20 cellular contexts compared by ENCODE assay signal in genomic region chr17:80503921-80504320, GRCh38. TPM values are rescaled to one million over a fixed set of nuclear protein-coding genes. Genes with fewer than 3 reads are reported as not detected.
DNase-seq lines count a peak whose midpoint lies in the region; ATAC-seq, FAIRE-seq and TF ChIP-seq lines count a peak whose summit lies in the region.
"Had no signal": no experiment of that assay in that cellular context is flagged by ENCODE, and none has a peak within 500 bp of the region (broad histone marks: within the 10 kb centered on the region; RNA-seq: fewer than 3 reads in every experiment).

No MANE protein-coding gene starts in this region.

- no peak for TF ChIP-seq RAD21 in A549 (conservative IDR thresholded peaks at IDR 0.05 in 1 of 2, IDR thresholded peaks at IDR 0.05 in 1 of 2)

- POLR2A ChIA-PET in A549 (lab: Yijun Ruan, JAX) (no interaction called here), WTC11 (lab: Charles Lee) (no interaction called here)

- H3K27ac Mint-ChIP-seq in astrocyte (ENCODE audit: unreplicated experiment), result no peak overlapping the region
- H3K27ac Mint-ChIP-seq in glutamatergic neuron (ENCODE audit: unreplicated experiment), result no peak overlapping the region
- H3K27ac Mint-ChIP-seq in WTC11, result no peak overlapping the region
- H3K27ac Mint-ChIP-seq: CD4-positive, alpha-beta memory T cell had no signal

- no peaks in the 10 kb centered on the region for H3K9me3 Mint-ChIP-seq in astrocyte (ENCODE audit: unreplicated experiment)
- peaks cover 4% of the 10 kb centered on the region for H3K9me3 Mint-ChIP-seq in glutamatergic neuron (ENCODE audit: unreplicated experiment)
- H3K9me3 Mint-ChIP-seq in WTC11, result no peaks in the 10 kb centered on the region

- peak overlapping the region; percentile 33 for H3K9ac ChIP-seq in astrocyte (ENCODE audit: low read length)

- H3K4me1 ChIP-seq in A549 (peaks cover 50% of the 10 kb centered on the region), astrocyte (ENCODE audit: insufficient read depth, low read length) (peaks cover 24% of the 10 kb centered on the region)
- H3K4me1 ChIP-seq: HAP-1 had no signal

- no peak for TF ChIP-seq POLR2A in A549 (IDR thresholded peaks at IDR 0.05; ENCODE audit: low read length)
- TF ChIP-seq POLR2A in H54 (IDR thresholded peaks at IDR 0.05; ENCODE audit: low read depth, low read length), result no peak

- no peak for TF ChIP-seq CTCF in A549 (IDR thresholded peaks at IDR 0.05)
- no peak for TF ChIP-seq CTCF in astrocyte (IDR thresholded peaks at IDR 0.05; ENCODE audit: insufficient read depth, low read depth, low read length)
- no peak for TF ChIP-seq CTCF in glutamatergic neuron (IDR thresholded peaks at IDR 0.05; ENCODE audit: partially characterized antibody, unreplicated experiment)
- no peak for TF ChIP-seq CTCF in WTC11 (IDR thresholded peaks at IDR 0.05)

- no peaks in the 10 kb centered on the region for H4K20me1 ChIP-seq in astrocyte (ENCODE audit: insufficient read depth, low read length)

- H3K36me3 ChIP-seq in astrocyte (ENCODE audit: insufficient read depth, low read length), result no peaks in the 10 kb centered on the region
- H3K36me3 ChIP-seq: HAP-1 had no signal

- H3K4me3 Mint-ChIP-seq in astrocyte (ENCODE audit: unreplicated experiment) (no peak overlapping the region), glutamatergic neuron (ENCODE audit: unreplicated experiment) (peak overlapping the region; percentile 36), WTC11 (no peak overlapping the region)
- H3K4me3 Mint-ChIP-seq: CD4-positive, alpha-beta memory T cell had no signal

- peak overlapping the region; percentile 83 to 85 for H3K27ac ChIP-seq in A549
- no peak overlapping the region for H3K27ac ChIP-seq in astrocyte (ENCODE audit: low read depth, low read length)

- ATAC-seq in A549 (no peak), GM21717 (IDR thresholded peaks at IDR 0.05; ENCODE audit: unreplicated experiment) (no peak), WTC11 (no peak)

- H3K79me2 ChIP-seq in astrocyte (ENCODE audit: insufficient read depth, low read length), result no peaks in the 10 kb centered on the region

- H3K4me1 Mint-ChIP-seq in astrocyte (ENCODE audit: low read depth, unreplicated experiment) (peaks cover 13% of the 10 kb centered on the region), glutamatergic neuron (ENCODE audit: low read depth, unreplicated experiment) (peaks cover 18% of the 10 kb centered on the region), WTC11 (peaks cover 4% of the 10 kb centered on the region)
- H3K4me1 Mint-ChIP-seq: CD4-positive, alpha-beta memory T cell had no signal

- DNase-seq in A549 (ENCODE audit: low read depth in 1 of 2, low spot score in 1 of 2), result no peak
- no peak for DNase-seq in HTR-8/SVneo (ENCODE audit: insufficient read length, low spot score)
- DNase-seq in astrocyte (ENCODE audit: low read depth), result no peak
- no peak for DNase-seq in glutamatergic neuron
- no peak for DNase-seq in stimulated activated CD4-positive, alpha-beta T cell treated with anti-CD3 and anti-CD28 coated beads, Interleukin-4, amount 100 ng/mL, for 4 hours
- DNase-seq in WTC11 (ENCODE audit: low spot score), result no peak
- DNase-seq in H54 (ENCODE audit: insufficient read length, low spot score), result no peak
- DNase-seq: 8988T; C1 segment of cervical spinal cord; Calu3; CD4-positive, alpha-beta memory T cell; COR-L47; DMS53; DMS79 treated with DMSO at 0.1 percent for 48 hours; GF-D8 had no signal

- H2AFZ ChIP-seq in astrocyte (ENCODE audit: low read depth, low read length), result no peak overlapping the region
- H2AFZ ChIP-seq: GM23248 had no signal

- CTCF ChIA-PET in A549 (lab: Yijun Ruan, JAX) (interaction anchor here (0.6 to 2.6 kb wide), 5 partner anchors 25 to 1700 kb away, joined by 3 to 12 read pairs (median 6); partner anchors contain the start of gene NPTX1), WTC11 (lab: Charles Lee) (no interaction called here)

- H3K9me3 ChIP-seq in A549 (no peaks in the 10 kb centered on the region), astrocyte (ENCODE audit: insufficient read depth, low read depth, low read length) (no peaks in the 10 kb centered on the region)
- H3K9me3 ChIP-seq: HAP-1 had no signal

- peaks cover 2% of the 10 kb centered on the region for H3K27me3 ChIP-seq in astrocyte (ENCODE audit: insufficient read depth, low read length)

- no peaks in the 10 kb centered on the region for H3K36me3 Mint-ChIP-seq in astrocyte (ENCODE audit: low read depth, unreplicated experiment)
- no peaks in the 10 kb centered on the region for H3K36me3 Mint-ChIP-seq in glutamatergic neuron (ENCODE audit: unreplicated experiment)
- H3K36me3 Mint-ChIP-seq in WTC11, result no peaks in the 10 kb centered on the region
- H3K36me3 Mint-ChIP-seq: CD4-positive, alpha-beta memory T cell had no signal

- H3K4me2 ChIP-seq in A549, result no peak overlapping the region; the same call in 2 of the 3 replicates
- no peak overlapping the region for H3K4me2 ChIP-seq in astrocyte (ENCODE audit: low read length)

- FAIRE-seq in A549 (lab: Jason Lieb, UNC) (no peak), HTR-8/SVneo (lab: Jason Lieb, UNC) (peak; percentile 87), astrocyte (lab: Jason Lieb, UNC) (no peak), H54 (lab: Jason Lieb, UNC) (no peak)
- FAIRE-seq: GM12891, GM18507 had no signal

- no peak for TF ChIP-seq EP300 in A549 (IDR thresholded peaks at IDR 0.05)

- no peak overlapping the region for H3K4me3 ChIP-seq in A549
- no peak overlapping the region for H3K4me3 ChIP-seq in astrocyte (ENCODE audit: insufficient read depth, low read depth, low read length)
- H3K4me3 ChIP-seq: GM23248, HAP-1 had no signal

- peaks cover 16% of the 10 kb centered on the region for H3K27me3 Mint-ChIP-seq in astrocyte (ENCODE audit: low read depth, unreplicated experiment)
- peaks cover 11% of the 10 kb centered on the region for H3K27me3 Mint-ChIP-seq in glutamatergic neuron (ENCODE audit: unreplicated experiment)
- no peaks in the 10 kb centered on the region for H3K27me3 Mint-ChIP-seq in WTC11 (ENCODE audit: low read depth)

TF ChIP-seq in A549, 52 proteins besides CTCF, POLR2A, EP300 and RAD21:
- TF ChIP-seq ZFP36 (IDR thresholded peaks at IDR 0.05; ENCODE audit: borderline replicate concordance, partially characterized antibody) (no peak), TFCP2L1 (CRISPR knock-in tag; IDR thresholded peaks at IDR 0.05) (no peak), RNF2 (IDR thresholded peaks at IDR 0.05; ENCODE audit: borderline replicate concordance, low read depth) (no peak), ZC3H11A (IDR thresholded peaks at IDR 0.05) (no peak), KDM1A (IDR thresholded peaks at IDR 0.05; ENCODE audit: low read depth) (no peak)

TF ChIP-seq in WTC11, 78 proteins besides CTCF, POLR2A, EP300 and RAD21:
- TF ChIP-seq HMGA2 (CRISPR knock-in tag; IDR thresholded peaks at IDR 0.05) (no peak), E2F1 (CRISPR knock-in tag; IDR thresholded peaks at IDR 0.05) (no peak), ZNF671 (CRISPR knock-in tag; IDR thresholded peaks at IDR 0.05) (no peak), CBFB (CRISPR knock-in tag; IDR thresholded peaks at IDR 0.05; ENCODE audit: low read depth) (no peak), E2F4 (CRISPR knock-in tag; IDR thresholded peaks at IDR 0.05; ENCODE audit: borderline replicate concordance, low read depth) (no peak), JUN (CRISPR knock-in tag; IDR thresholded peaks at IDR 0.05) (no peak), CREB1 (CRISPR knock-in tag; IDR thresholded peaks at IDR 0.05) (no peak)

RNA-seq across cellular contexts. Expression of gene NPTX1, which starts 27.5 kb away (rescaled TPM):
- polyA plus RNA-seq in A549 (2011; rRNA removed) (43.6 and 43.9 TPM in 2 replicates), A549 (2017; fragmentation: RNase III; extraction: RNeasy Plus Mini Kit Qiagen cat#74134 plus additional on column Dnase treatment) (84.8 to 109 TPM (median 104 TPM) in 3 replicates)
- 77.7 and 130 TPM in 2 replicates for polyA plus RNA-seq in A549 (2012; cell fraction: cytosol; rRNA removed)
- polyA plus RNA-seq in A549 (2012; cell fraction: nucleus; rRNA removed), result 180 and 184 TPM in 2 replicates
- 54.9 and 66.2 TPM in 2 replicates for polyA minus RNA-seq in A549 (2011; rRNA and poly(A)+ RNA removed)
- total RNA-seq in astrocyte (0.43 and 0.48 TPM in 2 replicates), glutamatergic neuron (ENCODE audit: unreplicated experiment) (18.1 TPM), WTC11 (2021) (9.7 to 15.1 TPM (median 10.8 TPM) in 3 replicates)
- total RNA-seq: CD4-positive, alpha-beta memory T cell had no signal

RNA-seq across cellular contexts. Expression of gene RPTOR, which starts 40.7 kb away (rescaled TPM):
- polyA plus RNA-seq in A549 (2011; rRNA removed) (10.8 and 11.1 TPM in 2 replicates), A549 (2017; fragmentation: RNase III; extraction: RNeasy Plus Mini Kit Qiagen cat#74134 plus additional on column Dnase treatment) (27.1 to 27.9 TPM (median 27.1 TPM) in 3 replicates)
- polyA plus RNA-seq in A549 (2012; cell fraction: cytosol; rRNA removed), result 18.0 and 19.3 TPM in 2 replicates
- polyA plus RNA-seq in A549 (2012; cell fraction: nucleus; rRNA removed), result 47.9 and 53.7 TPM in 2 replicates
- 30.9 and 48.0 TPM in 2 replicates for polyA minus RNA-seq in A549 (2011; rRNA and poly(A)+ RNA removed)
- total RNA-seq in astrocyte (32.0 and 33.1 TPM in 2 replicates), glutamatergic neuron (ENCODE audit: unreplicated experiment) (39.8 TPM), WTC11 (2021) (35.6 to 41.0 TPM (median 36.8 TPM) in 3 replicates)
